ENCODE assay signal across 1 cellular context in the genomic region with DNA sequence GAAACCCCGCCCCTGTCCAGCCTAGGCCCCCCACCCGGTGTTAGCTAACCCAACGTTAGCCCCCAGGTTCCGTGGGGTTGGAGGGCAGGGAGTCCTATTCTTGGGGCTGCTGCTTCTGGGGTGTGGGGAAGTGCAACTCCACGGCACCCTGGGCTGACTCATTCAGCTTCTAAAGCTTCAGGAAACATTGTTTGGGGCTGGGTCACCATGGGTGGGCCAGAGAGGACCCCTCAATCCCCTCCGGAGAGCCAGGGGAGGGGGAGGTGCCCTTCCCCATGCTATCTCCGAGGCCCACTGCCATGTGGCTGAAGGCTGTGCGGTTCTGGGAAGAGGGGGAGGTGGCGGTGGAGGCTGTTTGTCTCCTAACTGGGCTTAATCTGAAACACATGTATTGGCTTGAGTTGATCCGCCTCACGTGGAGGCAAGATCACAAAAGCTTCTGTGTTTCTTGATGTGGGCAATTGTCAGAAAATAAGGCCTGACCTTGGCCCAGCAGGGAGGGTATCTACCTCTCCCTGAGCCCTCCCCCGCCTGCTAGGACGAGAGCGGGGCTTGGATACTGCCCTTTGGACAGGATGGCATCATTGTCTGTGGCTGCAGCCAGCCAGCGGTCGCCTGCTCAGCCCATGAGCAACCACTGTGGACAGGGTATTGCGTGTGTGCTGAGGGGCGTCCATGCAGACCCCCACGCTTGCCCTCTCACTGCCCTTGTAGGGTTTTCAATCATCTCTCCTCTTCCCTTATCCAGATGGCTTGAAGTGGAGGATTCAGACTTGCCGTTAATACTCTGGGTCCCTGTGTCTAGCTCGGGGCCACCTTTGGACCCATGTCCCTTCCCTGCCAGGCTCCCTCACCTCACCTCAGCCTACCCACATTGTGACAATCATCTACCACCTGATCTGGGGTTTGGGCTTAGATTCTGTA.
TF ChIP-seq lines count a peak whose summit lies in the region.

No MANE protein-coding gene starts in this region.

TF ChIP-seq in HepG2, 621 proteins besides CTCF, POLR2A, EP300 and RAD21 (continued from another document and continues in another):
- TF ChIP-seq, protein P1, sequence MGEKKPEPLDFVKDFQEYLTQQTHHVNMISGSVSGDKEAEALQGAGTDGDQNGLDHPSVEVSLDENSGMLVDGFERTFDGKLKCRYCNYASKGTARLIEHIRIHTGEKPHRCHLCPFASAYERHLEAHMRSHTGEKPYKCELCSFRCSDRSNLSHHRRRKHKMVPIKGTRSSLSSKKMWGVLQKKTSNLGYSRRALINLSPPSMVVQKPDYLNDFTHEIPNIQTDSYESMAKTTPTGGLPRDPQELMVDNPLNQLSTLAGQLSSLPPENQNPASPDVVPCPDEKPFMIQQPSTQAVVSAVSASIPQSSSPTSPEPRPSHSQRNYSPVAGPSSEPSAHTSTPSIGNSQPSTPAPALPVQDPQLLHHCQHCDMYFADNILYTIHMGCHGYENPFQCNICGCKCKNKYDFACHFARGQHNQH (CRISPR knock-in tag; IDR thresholded peaks at IDR 0.05), result peak; percentile 80
- TF ChIP-seq ZNF547 (CRISPR knock-in tag; IDR thresholded peaks at IDR 0.05) (no peak), MTF1 (CRISPR knock-in tag; IDR thresholded peaks at IDR 0.05) (peak; percentile 56; the same call in 1 of the 2 replicates), ZNF251 (CRISPR knock-in tag; IDR thresholded peaks at IDR 0.05) (no peak), FOXK1 (CRISPR knock-in tag; IDR thresholded peaks at IDR 0.05; ENCODE audit: borderline replicate concordance, low read depth) (peak; percentile 62; the same call in 1 of the 2 replicates), SNRNP70 (IDR thresholded peaks at IDR 0.05; ENCODE audit: low read depth, low read length) (no peak), THAP9 (CRISPR knock-in tag; IDR thresholded peaks at IDR 0.05; ENCODE audit: borderline replicate concordance) (peak; percentile 23; the same call in 1 of the 2 replicates), SOX5 (CRISPR knock-in tag; IDR thresholded peaks at IDR 0.05; ENCODE audit: borderline replicate concordance) (peak; percentile 98), ZNF879 (CRISPR knock-in tag; IDR thresholded peaks at IDR 0.05) (0 out of 2 replicates have a peak, but pooled peaks have one; percentile 51), AHR (CRISPR knock-in tag; IDR thresholded peaks at IDR 0.05) (no peak), NFKBIZ (CRISPR knock-in tag; IDR thresholded peaks at IDR 0.05) (peak; percentile 61; the same call in 1 of the 2 replicates), SRF (IDR thresholded peaks at IDR 0.05; ENCODE audit: low read depth, low read length) (no peak), ZNF280B (CRISPR knock-in tag; IDR thresholded peaks at IDR 0.05; ENCODE audit: borderline replicate concordance) (no peak), BATF2 (CRISPR knock-in tag; IDR thresholded peaks at IDR 0.05) (no peak), GTF2F1 (IDR thresholded peaks at IDR 0.05; ENCODE audit: low read length) (0 out of 2 replicates have a peak, but pooled peaks have one; percentile 36), GATAD2A (CRISPR knock-in tag; IDR thresholded peaks at IDR 0.05) (peak; percentile 93), KDM1A (CRISPR knock-in tag; IDR thresholded peaks at IDR 0.05) (peak; percentile 56; the same call in 1 of the 2 replicates), HOXA9 (CRISPR knock-in tag; IDR thresholded peaks at IDR 0.05; ENCODE audit: borderline replicate concordance) (no peak), ZNF501 (CRISPR knock-in tag; IDR thresholded peaks at IDR 0.05) (no peak), ARHGAP35 (CRISPR knock-in tag; IDR thresholded peaks at IDR 0.05; ENCODE audit: borderline replicate concordance) (no peak), HMGXB3 (CRISPR knock-in tag; IDR thresholded peaks at IDR 0.05; ENCODE audit: borderline replicate concordance) (0 out of 2 replicates have a peak, but pooled peaks have one; percentile 49), ZNF17 (CRISPR knock-in tag; IDR thresholded peaks at IDR 0.05) (no peak), ZNF770 (CRISPR knock-in tag; IDR thresholded peaks at IDR 0.05) (no peak; the same call in none of the 2 replicates), SETDB1 (CRISPR knock-in tag; IDR thresholded peaks at IDR 0.05; ENCODE audit: borderline replicate concordance) (no peak), POGZ (CRISPR knock-in tag; IDR thresholded peaks at IDR 0.05) (peak; percentile 47), RBFOX2 (IDR thresholded peaks at IDR 0.05; ENCODE audit: low read depth, low read length) (peak; percentile 71), ZMAT3 (CRISPR knock-in tag; conservative IDR thresholded peaks at IDR 0.05) (peak; percentile 44; the same call in 1 of the 2 replicates), ZNF850 (CRISPR knock-in tag; conservative IDR thresholded peaks at IDR 0.05) (no peak), ZNF3 (CRISPR knock-in tag; IDR thresholded peaks at IDR 0.05) (no peak; the same call in 1 of the 2 replicates), TEF (CRISPR knock-in tag; IDR thresholded peaks at IDR 0.05) (no peak)
- TF ChIP-seq, protein P2, sequence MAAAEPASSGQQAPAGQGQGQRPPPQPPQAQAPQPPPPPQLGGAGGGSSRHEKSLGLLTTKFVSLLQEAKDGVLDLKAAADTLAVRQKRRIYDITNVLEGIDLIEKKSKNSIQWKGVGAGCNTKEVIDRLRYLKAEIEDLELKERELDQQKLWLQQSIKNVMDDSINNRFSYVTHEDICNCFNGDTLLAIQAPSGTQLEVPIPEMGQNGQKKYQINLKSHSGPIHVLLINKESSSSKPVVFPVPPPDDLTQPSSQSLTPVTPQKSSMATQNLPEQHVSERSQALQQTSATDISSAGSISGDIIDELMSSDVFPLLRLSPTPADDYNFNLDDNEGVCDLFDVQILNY (CRISPR knock-in tag; conservative IDR thresholded peaks at IDR 0.05), result no peak
- TF ChIP-seq, protein P3, sequence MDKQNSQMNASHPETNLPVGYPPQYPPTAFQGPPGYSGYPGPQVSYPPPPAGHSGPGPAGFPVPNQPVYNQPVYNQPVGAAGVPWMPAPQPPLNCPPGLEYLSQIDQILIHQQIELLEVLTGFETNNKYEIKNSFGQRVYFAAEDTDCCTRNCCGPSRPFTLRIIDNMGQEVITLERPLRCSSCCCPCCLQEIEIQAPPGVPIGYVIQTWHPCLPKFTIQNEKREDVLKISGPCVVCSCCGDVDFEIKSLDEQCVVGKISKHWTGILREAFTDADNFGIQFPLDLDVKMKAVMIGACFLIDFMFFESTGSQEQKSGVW (CRISPR knock-in tag; IDR thresholded peaks at IDR 0.05; ENCODE audit: borderline replicate concordance), result no peak
- TF ChIP-seq, protein P4, sequence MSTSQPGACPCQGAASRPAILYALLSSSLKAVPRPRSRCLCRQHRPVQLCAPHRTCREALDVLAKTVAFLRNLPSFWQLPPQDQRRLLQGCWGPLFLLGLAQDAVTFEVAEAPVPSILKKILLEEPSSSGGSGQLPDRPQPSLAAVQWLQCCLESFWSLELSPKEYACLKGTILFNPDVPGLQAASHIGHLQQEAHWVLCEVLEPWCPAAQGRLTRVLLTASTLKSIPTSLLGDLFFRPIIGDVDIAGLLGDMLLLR (CRISPR knock-in tag; IDR thresholded peaks at IDR 0.05), result peak; percentile 92
